1 cellular context compared by ENCODE assay signal in the genomic region with DNA sequence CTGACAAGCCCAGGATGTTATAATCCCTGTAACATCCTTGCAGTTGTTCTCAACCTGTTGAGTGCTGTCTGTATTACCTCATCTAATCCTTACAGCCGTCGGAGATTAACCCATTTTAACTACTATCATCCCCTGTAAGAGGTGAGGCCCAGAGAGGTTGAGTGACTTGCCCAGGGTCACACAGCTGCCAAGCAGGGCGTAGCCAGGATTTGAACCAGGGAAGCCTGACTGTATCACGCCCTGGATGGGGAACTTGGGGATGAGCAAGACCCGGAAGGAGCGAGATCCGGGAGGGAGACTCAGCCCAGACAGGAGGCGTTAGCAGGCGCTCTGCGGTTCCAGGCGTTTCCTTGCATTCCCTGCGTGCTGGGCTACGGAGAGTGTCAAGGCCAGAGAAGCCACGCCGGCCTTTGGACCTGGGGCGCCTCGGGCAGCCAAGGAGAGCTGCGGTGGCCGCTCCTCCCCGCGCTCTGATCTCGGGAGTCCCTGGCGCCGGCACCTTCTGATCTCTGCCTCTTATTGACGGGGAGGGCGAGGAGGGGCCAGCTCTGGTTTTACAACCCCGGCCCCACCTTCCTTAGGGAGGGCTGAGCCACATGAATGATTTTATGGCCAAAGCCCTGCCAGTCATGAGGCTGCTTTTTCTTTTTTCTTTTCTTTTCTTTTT.
A peak's percentile ranks its signal among the peaks of the same experiment; 100 is the strongest.
TF ChIP-seq lines count a peak whose summit lies in the region.

No MANE protein-coding gene starts in this region.

TF ChIP-seq in A549, 52 proteins besides CTCF, POLR2A, EP300 and RAD21 (continued from another document):
- TF ChIP-seq, protein P1, sequence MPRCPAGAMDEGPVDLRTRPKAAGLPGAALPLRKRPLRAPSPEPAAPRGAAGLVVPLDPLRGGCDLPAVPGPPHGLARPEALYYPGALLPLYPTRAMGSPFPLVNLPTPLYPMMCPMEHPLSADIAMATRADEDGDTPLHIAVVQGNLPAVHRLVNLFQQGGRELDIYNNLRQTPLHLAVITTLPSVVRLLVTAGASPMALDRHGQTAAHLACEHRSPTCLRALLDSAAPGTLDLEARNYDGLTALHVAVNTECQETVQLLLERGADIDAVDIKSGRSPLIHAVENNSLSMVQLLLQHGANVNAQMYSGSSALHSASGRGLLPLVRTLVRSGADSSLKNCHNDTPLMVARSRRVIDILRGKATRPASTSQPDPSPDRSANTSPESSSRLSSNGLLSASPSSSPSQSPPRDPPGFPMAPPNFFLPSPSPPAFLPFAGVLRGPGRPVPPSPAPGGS (IDR thresholded peaks at IDR 0.05), result 0 out of 3 replicates have a peak, but pooled peaks have one; percentile 53
- TF ChIP-seq, protein P2, sequence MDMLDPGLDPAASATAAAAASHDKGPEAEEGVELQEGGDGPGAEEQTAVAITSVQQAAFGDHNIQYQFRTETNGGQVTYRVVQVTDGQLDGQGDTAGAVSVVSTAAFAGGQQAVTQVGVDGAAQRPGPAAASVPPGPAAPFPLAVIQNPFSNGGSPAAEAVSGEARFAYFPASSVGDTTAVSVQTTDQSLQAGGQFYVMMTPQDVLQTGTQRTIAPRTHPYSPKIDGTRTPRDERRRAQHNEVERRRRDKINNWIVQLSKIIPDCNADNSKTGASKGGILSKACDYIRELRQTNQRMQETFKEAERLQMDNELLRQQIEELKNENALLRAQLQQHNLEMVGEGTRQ (IDR thresholded peaks at IDR 0.05), result no peak
- TF ChIP-seq, protein P3, sequence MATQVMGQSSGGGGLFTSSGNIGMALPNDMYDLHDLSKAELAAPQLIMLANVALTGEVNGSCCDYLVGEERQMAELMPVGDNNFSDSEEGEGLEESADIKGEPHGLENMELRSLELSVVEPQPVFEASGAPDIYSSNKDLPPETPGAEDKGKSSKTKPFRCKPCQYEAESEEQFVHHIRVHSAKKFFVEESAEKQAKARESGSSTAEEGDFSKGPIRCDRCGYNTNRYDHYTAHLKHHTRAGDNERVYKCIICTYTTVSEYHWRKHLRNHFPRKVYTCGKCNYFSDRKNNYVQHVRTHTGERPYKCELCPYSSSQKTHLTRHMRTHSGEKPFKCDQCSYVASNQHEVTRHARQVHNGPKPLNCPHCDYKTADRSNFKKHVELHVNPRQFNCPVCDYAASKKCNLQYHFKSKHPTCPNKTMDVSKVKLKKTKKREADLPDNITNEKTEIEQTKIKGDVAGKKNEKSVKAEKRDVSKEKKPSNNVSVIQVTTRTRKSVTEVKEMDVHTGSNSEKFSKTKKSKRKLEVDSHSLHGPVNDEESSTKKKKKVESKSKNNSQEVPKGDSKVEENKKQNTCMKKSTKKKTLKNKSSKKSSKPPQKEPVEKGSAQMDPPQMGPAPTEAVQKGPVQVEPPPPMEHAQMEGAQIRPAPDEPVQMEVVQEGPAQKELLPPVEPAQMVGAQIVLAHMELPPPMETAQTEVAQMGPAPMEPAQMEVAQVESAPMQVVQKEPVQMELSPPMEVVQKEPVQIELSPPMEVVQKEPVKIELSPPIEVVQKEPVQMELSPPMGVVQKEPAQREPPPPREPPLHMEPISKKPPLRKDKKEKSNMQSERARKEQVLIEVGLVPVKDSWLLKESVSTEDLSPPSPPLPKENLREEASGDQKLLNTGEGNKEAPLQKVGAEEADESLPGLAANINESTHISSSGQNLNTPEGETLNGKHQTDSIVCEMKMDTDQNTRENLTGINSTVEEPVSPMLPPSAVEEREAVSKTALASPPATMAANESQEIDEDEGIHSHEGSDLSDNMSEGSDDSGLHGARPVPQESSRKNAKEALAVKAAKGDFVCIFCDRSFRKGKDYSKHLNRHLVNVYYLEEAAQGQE (IDR thresholded peaks at IDR 0.05), result no peak
- TF ChIP-seq HEYL (CRISPR knock-in tag; IDR thresholded peaks at IDR 0.05) (peak; percentile 82), HOXA7 (CRISPR knock-in tag; IDR thresholded peaks at IDR 0.05) (0 out of 2 replicates have a peak, but pooled peaks have one; percentile 72), TP53 (CRISPR knock-in tag; IDR thresholded peaks at IDR 0.05) (peak; percentile 79; the same call in 1 of the 2 replicates), NFE2L2 (conservative IDR thresholded peaks at IDR 0.05; ENCODE audit: low read length) (no peak), CEBPB (IDR thresholded peaks at IDR 0.05) (peak in 1 of 2 experiments; percentile 35; a peak in 1 of 4 replicates), HDAC2 (IDR thresholded peaks at IDR 0.05) (peak; percentile 91), POLR2AphosphoS2 (conservative IDR thresholded peaks at IDR 0.05; ENCODE audit: low read length) (no peak), FOSB (CRISPR knock-in tag; IDR thresholded peaks at IDR 0.05) (no peak), FOSL2 (IDR thresholded peaks at IDR 0.05) (no peak), FOSL2 (CRISPR knock-in tag; IDR thresholded peaks at IDR 0.05) (peak; percentile 79), MAZ (IDR thresholded peaks at IDR 0.05; ENCODE audit: borderline replicate concordance, low read depth, low read length) (0 out of 2 replicates have a peak, but pooled peaks have one; percentile 9), ZC3H11A (IDR thresholded peaks at IDR 0.05) (no peak), FOXS1 (CRISPR knock-in tag; IDR thresholded peaks at IDR 0.05) (no peak; the same call in 1 of the 2 replicates), RNF2 (IDR thresholded peaks at IDR 0.05; ENCODE audit: borderline replicate concordance, low read depth) (no peak), PHF8 (IDR thresholded peaks at IDR 0.05; ENCODE audit: borderline replicate concordance, low read depth) (no peak), RARB (CRISPR knock-in tag; IDR thresholded peaks at IDR 0.05) (peak; percentile 71; the same call in 1 of the 2 replicates), ESRRA (IDR thresholded peaks at IDR 0.05; ENCODE audit: borderline replicate concordance, low read length) (peak; percentile 98), NPAS2 (CRISPR knock-in tag; IDR thresholded peaks at IDR 0.05; ENCODE audit: borderline replicate concordance) (no peak), EHF (CRISPR knock-in tag; IDR thresholded peaks at IDR 0.05) (no peak), KDM1A (IDR thresholded peaks at IDR 0.05; ENCODE audit: low read depth) (peak; percentile 96), RCOR1 (IDR thresholded peaks at IDR 0.05; ENCODE audit: low read depth, low read length) (no peak; the same call in 1 of the 2 replicates), CBX8 (IDR thresholded peaks at IDR 0.05) (no peak), GATA3 (IDR thresholded peaks at IDR 0.05; ENCODE audit: borderline replicate concordance) (peak; percentile 82), MYC (IDR thresholded peaks at IDR 0.05; ENCODE audit: borderline replicate concordance, low read length) (peak; percentile 63; the same call in 1 of the 2 replicates), HOXB13 (CRISPR knock-in tag; IDR thresholded peaks at IDR 0.05; ENCODE audit: low read depth) (peak; percentile 66; the same call in 1 of the 2 replicates), JUNB (IDR thresholded peaks at IDR 0.05) (no peak), CHD4 (IDR thresholded peaks at IDR 0.05; ENCODE audit: borderline replicate concordance) (peak; percentile 71; the same call in 1 of the 2 replicates), MAFK (IDR thresholded peaks at IDR 0.05; ENCODE audit: partially characterized antibody) (no peak), CBX2 (IDR thresholded peaks at IDR 0.05; ENCODE audit: borderline replicate concordance, low read depth) (no peak), ZFP36 (IDR thresholded peaks at IDR 0.05; ENCODE audit: borderline replicate concordance, partially characterized antibody) (peak; percentile 99), JUN (IDR thresholded peaks at IDR 0.05) (peak; percentile 58 to 96; a peak in 4 of 5 replicates), ZSCAN20 (CRISPR knock-in tag; IDR thresholded peaks at IDR 0.05) (no peak)
- TF ChIP-seq, protein P4, sequence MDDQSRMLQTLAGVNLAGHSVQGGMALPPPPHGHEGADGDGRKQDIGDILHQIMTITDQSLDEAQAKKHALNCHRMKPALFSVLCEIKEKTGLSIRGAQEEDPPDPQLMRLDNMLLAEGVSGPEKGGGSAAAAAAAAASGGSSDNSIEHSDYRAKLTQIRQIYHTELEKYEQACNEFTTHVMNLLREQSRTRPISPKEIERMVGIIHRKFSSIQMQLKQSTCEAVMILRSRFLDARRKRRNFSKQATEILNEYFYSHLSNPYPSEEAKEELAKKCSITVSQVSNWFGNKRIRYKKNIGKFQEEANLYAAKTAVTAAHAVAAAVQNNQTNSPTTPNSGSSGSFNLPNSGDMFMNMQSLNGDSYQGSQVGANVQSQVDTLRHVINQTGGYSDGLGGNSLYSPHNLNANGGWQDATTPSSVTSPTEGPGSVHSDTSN (IDR thresholded peaks at IDR 0.05), result peak; percentile 70; the same call in 1 of the 2 replicates
- TF ChIP-seq, protein P5, sequence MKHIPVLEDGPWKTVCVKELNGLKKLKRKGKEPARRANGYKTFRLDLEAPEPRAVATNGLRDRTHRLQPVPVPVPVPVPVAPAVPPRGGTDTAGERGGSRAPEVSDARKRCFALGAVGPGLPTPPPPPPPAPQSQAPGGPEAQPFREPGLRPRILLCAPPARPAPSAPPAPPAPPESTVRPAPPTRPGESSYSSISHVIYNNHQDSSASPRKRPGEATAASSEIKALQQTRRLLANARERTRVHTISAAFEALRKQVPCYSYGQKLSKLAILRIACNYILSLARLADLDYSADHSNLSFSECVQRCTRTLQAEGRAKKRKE (CRISPR knock-in tag; IDR thresholded peaks at IDR 0.05; ENCODE audit: low read depth), result no peak
- TF ChIP-seq, protein P6, sequence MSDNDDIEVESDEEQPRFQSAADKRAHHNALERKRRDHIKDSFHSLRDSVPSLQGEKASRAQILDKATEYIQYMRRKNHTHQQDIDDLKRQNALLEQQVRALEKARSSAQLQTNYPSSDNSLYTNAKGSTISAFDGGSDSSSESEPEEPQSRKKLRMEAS (IDR thresholded peaks at IDR 0.05), result peak; percentile 95
- TF ChIP-seq, protein P7, sequence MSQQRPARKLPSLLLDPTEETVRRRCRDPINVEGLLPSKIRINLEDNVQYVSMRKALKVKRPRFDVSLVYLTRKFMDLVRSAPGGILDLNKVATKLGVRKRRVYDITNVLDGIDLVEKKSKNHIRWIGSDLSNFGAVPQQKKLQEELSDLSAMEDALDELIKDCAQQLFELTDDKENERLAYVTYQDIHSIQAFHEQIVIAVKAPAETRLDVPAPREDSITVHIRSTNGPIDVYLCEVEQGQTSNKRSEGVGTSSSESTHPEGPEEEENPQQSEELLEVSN (IDR thresholded peaks at IDR 0.05; ENCODE audit: borderline replicate concordance, low read depth), result peak; percentile 88
